ENCODE assay signal across 30 cellular contexts in the genomic region with DNA sequence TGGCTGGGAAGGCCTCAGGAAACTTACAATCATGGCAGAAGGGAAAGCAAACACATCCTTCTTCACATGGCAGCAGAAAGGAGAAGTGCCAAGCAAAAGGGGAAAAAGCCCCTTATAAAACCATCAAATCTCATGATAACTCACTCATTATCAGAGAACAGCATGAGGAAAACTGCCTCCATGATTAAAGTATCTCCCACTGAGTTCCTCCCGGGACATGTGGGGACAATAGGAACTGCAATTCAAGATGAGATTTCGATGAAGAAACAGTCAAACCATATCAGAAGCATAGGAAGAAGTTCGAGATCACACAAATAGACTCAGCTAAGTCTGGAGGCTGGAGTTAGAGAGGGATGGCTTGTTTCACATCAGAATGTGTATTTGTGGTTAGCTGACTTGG.
"Had no signal": no experiment of that assay in that cellular context is flagged by ENCODE, and none has a peak within 500 bp of the region (broad histone marks: within the 10 kb centered on the region; RNA-seq: fewer than 3 reads in every experiment).

No MANE protein-coding gene starts in this region.

- H3K27ac Mint-ChIP-seq: activated CD4-positive, alpha-beta T cell treated with anti-CD3 and anti-CD28 coated beads for 36 hours; activated CD4-positive, alpha-beta T cell treated with anti-CD3 and anti-CD28 coated beads, Interleukin-2, amount 10 ng/mL, durations not matched to agents 7 days and 5 days; activated CD8-positive, alpha-beta T cell treated with anti-CD3 and anti-CD28 coated beads, Interleukin-2, amount 10 ng/mL, durations not matched to agents 7 days and 5 days; activated naive CD4-positive, alpha-beta T cell treated with anti-CD3 and anti-CD28 coated beads, Interleukin-2, amount 50 U/mL, for 24 hours; activated naive CD8-positive, alpha-beta T cell treated with anti-CD3 and anti-CD28 coated beads, Interleukin-2, amount 10 ng/mL, durations not matched to agents 7 days and 5 days; activated T-cell treated with anti-CD3 and anti-CD28 coated beads, Interleukin-2, amount 50 U/mL, for 24 hours; activated T-helper 2 cell treated with anti-CD3 and anti-CD28 coated beads, Interferon-gamma antibody, Interleukin-2, Interleukin-4, amounts not matched to agents 10 μg/mL and 5 μg/mL and 100 μg/mL, durations not matched to agents 14 hours and 24 hours and 36 hours; brain had no signal

- H3K36me3 ChIP-seq: adrenal gland, MG63 had no signal

- H3K9me3 Mint-ChIP-seq: activated CD4-positive, alpha-beta T cell treated with anti-CD3 and anti-CD28 coated beads, Interleukin-2, amount 10 ng/mL, durations not matched to agents 7 days and 5 days; activated naive CD4-positive, alpha-beta T cell treated with anti-CD3 and anti-CD28 coated beads, Interleukin-2, amount 50 U/mL, for 24 hours; activated naive CD8-positive, alpha-beta T cell treated with anti-CD3 and anti-CD28 coated beads, Interleukin-2, amount 10 ng/mL, durations not matched to agents 7 days and 5 days; activated T-cell treated with anti-CD3 and anti-CD28 coated beads, Interleukin-2, amount 50 U/mL, for 24 hours had no signal

- H3K4me2 ChIP-seq: PC-9 had no signal

- H3K36me3 Mint-ChIP-seq: activated naive CD4-positive, alpha-beta T cell treated with anti-CD3 and anti-CD28 coated beads, Interleukin-2, amount 50 U/mL, for 24 hours; activated naive CD8-positive, alpha-beta T cell treated with anti-CD3 and anti-CD28 coated beads, Interleukin-2, amount 10 ng/mL, durations not matched to agents 7 days and 5 days; brain had no signal

- H3K4me3 Mint-ChIP-seq: activated CD4-positive, alpha-beta T cell treated with anti-CD3 and anti-CD28 coated beads for 36 hours; activated CD4-positive, alpha-beta T cell treated with anti-CD3 and anti-CD28 coated beads, Interleukin-2, amount 10 ng/mL, durations not matched to agents 7 days and 5 days; activated CD8-positive, alpha-beta T cell treated with anti-CD3 and anti-CD28 coated beads, Interleukin-2, amount 10 ng/mL, durations not matched to agents 7 days and 5 days; activated naive CD4-positive, alpha-beta T cell treated with anti-CD3 and anti-CD28 coated beads, Interleukin-2, amount 50 U/mL, for 24 hours; activated naive CD8-positive, alpha-beta T cell treated with anti-CD3 and anti-CD28 coated beads, Interleukin-2, amount 10 ng/mL, durations not matched to agents 7 days and 5 days; activated T-cell treated with anti-CD3 and anti-CD28 coated beads, Interleukin-2, amount 50 U/mL, for 24 hours; brain had no signal

- H2AFZ ChIP-seq: PC-9 had no signal

- H3K4me1 ChIP-seq: adrenal gland had no signal

- H3K9me3 ChIP-seq: adrenal gland, MG63 had no signal

- H3K27ac ChIP-seq: adrenal gland, PC-9, SK-N-MC had no signal

- ATAC-seq: activated CD4-positive, alpha-beta T cell treated with anti-CD3 and anti-CD28 coated beads for 36 hours; activated CD4-positive, CD25-positive, alpha-beta regulatory T cell treated with anti-CD3 and anti-CD28 coated beads, Interleukin-2, amount 50 U/mL, for 24 hours; activated CD8-positive, alpha-beta T cell treated with anti-CD3 and anti-CD28 coated beads, Interleukin-2, amount 10 ng/mL, durations not matched to agents 7 days and 5 days had no signal

- H3K27me3 ChIP-seq: adrenal gland, MG63 had no signal

- H3K4me1 Mint-ChIP-seq: activated CD4-positive, alpha-beta T cell treated with anti-CD3 and anti-CD28 coated beads for 36 hours; activated CD4-positive, alpha-beta T cell treated with anti-CD3 and anti-CD28 coated beads, Interleukin-2, amount 10 ng/mL, durations not matched to agents 7 days and 5 days; activated naive CD4-positive, alpha-beta T cell treated with anti-CD3 and anti-CD28 coated beads, Interleukin-2, amount 50 U/mL, for 24 hours; activated naive CD8-positive, alpha-beta T cell treated with anti-CD3 and anti-CD28 coated beads, Interleukin-2, amount 10 ng/mL, durations not matched to agents 7 days and 5 days had no signal

- H3K27me3 Mint-ChIP-seq: activated CD4-positive, alpha-beta T cell treated with anti-CD3 and anti-CD28 coated beads for 36 hours; activated CD4-positive, alpha-beta T cell treated with anti-CD3 and anti-CD28 coated beads, Interleukin-2, amount 10 ng/mL, durations not matched to agents 7 days and 5 days; activated naive CD4-positive, alpha-beta T cell treated with anti-CD3 and anti-CD28 coated beads, Interleukin-2, amount 50 U/mL, for 24 hours; activated naive CD8-positive, alpha-beta T cell treated with anti-CD3 and anti-CD28 coated beads, Interleukin-2, amount 10 ng/mL, durations not matched to agents 7 days and 5 days; activated T-cell treated with anti-CD3 and anti-CD28 coated beads, Interleukin-2, amount 50 U/mL, for 24 hours; brain had no signal

- DNase-seq: activated CD4-positive, alpha-beta T cell treated with anti-CD3 and anti-CD28 coated beads for 36 hours; activated CD4-positive, alpha-beta T cell treated with anti-CD3 and anti-CD28 coated beads, Interleukin-2, amount 10 ng/mL, durations not matched to agents 7 days and 5 days; activated CD4-positive, alpha-beta T cell treated with anti-CD3 and anti-CD28 coated beads, Interleukin-2, amount 50 U/mL, for 48 hours; activated CD8-positive, alpha-beta T cell treated with anti-CD3 and anti-CD28 coated beads, Interleukin-2, amount 10 ng/mL, durations not matched to agents 7 days and 5 days; activated gamma-delta T cell; activated naive CD4-positive, alpha-beta T cell treated with Interleukin-2 at 50 U/mL for 16 hours; activated naive CD8-positive, alpha-beta T cell treated with anti-CD3 and anti-CD28 coated beads, Interleukin-2, amount 10 ng/mL, durations not matched to agents 7 days and 5 days; activated T-cell treated with anti-CD3 and anti-CD28 coated beads, Interleukin-2, amount 50 U/mL, for 24 hours; adrenal gland; caudate nucleus; cerebellar nuclear complex; MG63; NCI-H1092; NCI-H1436 treated with DMSO at 0.1 percent for 48 hours; NCI-H1694 treated with DMSO at 0.1 percent for 48 hours; NCI-H2029; NCI-H345; NCI-H524 treated with DMSO at 0.1 percent for 48 hours; NCI-H748 treated with DMSO at 0.1 percent for 48 hours; NK-92 treated with Interleukin-12 subunit alpha and Interleukin-12 subunit beta, amount 100 ng/mL, for 24 hours; PC-9; Right ventricle myocardium superior had no signal

- H3K4me3 ChIP-seq: adrenal gland, MG63, PC-9, SK-N-MC had no signal

- FAIRE-seq: bronchial epithelial cell, RCC 7860, TTC549 had no signal
